In genomic region chr3:15117011-15117410, GRCh38 we compare ENCODE assay signal across 2 cellular contexts.
A peak's percentile ranks its signal among the peaks of the same experiment; 100 is the strongest.
TF ChIP-seq lines count a peak whose summit lies in the region.

No MANE protein-coding gene starts in this region.

TF ChIP-seq in K562, 482 proteins besides CTCF, POLR2A, EP300 and RAD21:
- TF ChIP-seq ZFP36 (IDR thresholded peaks at IDR 0.05; ENCODE audit: low read depth, low read length, partially characterized antibody) (no peak), ZNF280B (CRISPR knock-in tag; IDR thresholded peaks at IDR 0.05) (no peak), MGA (IDR thresholded peaks at IDR 0.05) (peak; percentile 18; the same call in 1 of the 2 replicates)
- TF ChIP-seq, protein P1, sequence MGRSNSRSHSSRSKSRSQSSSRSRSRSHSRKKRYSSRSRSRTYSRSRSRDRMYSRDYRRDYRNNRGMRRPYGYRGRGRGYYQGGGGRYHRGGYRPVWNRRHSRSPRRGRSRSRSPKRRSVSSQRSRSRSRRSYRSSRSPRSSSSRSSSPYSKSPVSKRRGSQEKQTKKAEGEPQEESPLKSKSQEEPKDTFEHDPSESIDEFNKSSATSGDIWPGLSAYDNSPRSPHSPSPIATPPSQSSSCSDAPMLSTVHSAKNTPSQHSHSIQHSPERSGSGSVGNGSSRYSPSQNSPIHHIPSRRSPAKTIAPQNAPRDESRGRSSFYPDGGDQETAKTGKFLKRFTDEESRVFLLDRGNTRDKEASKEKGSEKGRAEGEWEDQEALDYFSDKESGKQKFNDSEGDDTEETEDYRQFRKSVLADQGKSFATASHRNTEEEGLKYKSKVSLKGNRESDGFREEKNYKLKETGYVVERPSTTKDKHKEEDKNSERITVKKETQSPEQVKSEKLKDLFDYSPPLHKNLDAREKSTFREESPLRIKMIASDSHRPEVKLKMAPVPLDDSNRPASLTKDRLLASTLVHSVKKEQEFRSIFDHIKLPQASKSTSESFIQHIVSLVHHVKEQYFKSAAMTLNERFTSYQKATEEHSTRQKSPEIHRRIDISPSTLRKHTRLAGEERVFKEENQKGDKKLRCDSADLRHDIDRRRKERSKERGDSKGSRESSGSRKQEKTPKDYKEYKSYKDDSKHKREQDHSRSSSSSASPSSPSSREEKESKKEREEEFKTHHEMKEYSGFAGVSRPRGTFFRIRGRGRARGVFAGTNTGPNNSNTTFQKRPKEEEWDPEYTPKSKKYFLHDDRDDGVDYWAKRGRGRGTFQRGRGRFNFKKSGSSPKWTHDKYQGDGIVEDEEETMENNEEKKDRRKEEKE (IDR thresholded peaks at IDR 0.05; ENCODE audit: borderline replicate concordance in 1 of 2, control insufficient read depth in 1 of 2, low read depth in 2 of 2, low read length in 1 of 2): no peak

TF ChIP-seq in H1, 55 proteins besides CTCF, POLR2A, EP300 and RAD21:
- TF ChIP-seq MAFK (IDR thresholded peaks at IDR 0.05; ENCODE audit: low read depth, low read length) (no peak), PHF8 (conservative IDR thresholded peaks at IDR 0.05; ENCODE audit: low read depth, low read length) (no peak), MAX (IDR thresholded peaks at IDR 0.05) (no peak), KDM5A (IDR thresholded peaks at IDR 0.05; ENCODE audit: low read length) (no peak), YY1 (IDR thresholded peaks at IDR 0.05; ENCODE audit: low read depth, low read length) (no peak), SP2 (IDR thresholded peaks at IDR 0.05; ENCODE audit: low read length) (no peak), SP4 (IDR thresholded peaks at IDR 0.05; ENCODE audit: low read length) (no peak), CBX8 (IDR thresholded peaks at IDR 0.05; ENCODE audit: borderline replicate concordance, low read depth, low read length) (no peak), RBBP5 (IDR thresholded peaks at IDR 0.05; ENCODE audit: borderline replicate concordance, low read depth, low read length) (no peak), HDAC2 (IDR thresholded peaks at IDR 0.05; ENCODE audit: borderline replicate concordance in 1 of 2, low read depth in 2 of 2, low read length in 2 of 2) (no peak), ASH2L (IDR thresholded peaks at IDR 0.05; ENCODE audit: low read length) (no peak), CEBPB (IDR thresholded peaks at IDR 0.05; ENCODE audit: low read depth, low read length) (no peak), SP1 (IDR thresholded peaks at IDR 0.05; ENCODE audit: low read depth, low read length) (no peak), RFX5 (IDR thresholded peaks at IDR 0.05; ENCODE audit: borderline replicate concordance, low read depth, low read length) (no peak)
- TF ChIP-seq, protein P2, sequence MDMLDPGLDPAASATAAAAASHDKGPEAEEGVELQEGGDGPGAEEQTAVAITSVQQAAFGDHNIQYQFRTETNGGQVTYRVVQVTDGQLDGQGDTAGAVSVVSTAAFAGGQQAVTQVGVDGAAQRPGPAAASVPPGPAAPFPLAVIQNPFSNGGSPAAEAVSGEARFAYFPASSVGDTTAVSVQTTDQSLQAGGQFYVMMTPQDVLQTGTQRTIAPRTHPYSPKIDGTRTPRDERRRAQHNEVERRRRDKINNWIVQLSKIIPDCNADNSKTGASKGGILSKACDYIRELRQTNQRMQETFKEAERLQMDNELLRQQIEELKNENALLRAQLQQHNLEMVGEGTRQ (IDR thresholded peaks at IDR 0.05; ENCODE audit: low read length): no peak
